Comparison of ENCODE assay signal across 1 cellular context in the genomic region with DNA sequence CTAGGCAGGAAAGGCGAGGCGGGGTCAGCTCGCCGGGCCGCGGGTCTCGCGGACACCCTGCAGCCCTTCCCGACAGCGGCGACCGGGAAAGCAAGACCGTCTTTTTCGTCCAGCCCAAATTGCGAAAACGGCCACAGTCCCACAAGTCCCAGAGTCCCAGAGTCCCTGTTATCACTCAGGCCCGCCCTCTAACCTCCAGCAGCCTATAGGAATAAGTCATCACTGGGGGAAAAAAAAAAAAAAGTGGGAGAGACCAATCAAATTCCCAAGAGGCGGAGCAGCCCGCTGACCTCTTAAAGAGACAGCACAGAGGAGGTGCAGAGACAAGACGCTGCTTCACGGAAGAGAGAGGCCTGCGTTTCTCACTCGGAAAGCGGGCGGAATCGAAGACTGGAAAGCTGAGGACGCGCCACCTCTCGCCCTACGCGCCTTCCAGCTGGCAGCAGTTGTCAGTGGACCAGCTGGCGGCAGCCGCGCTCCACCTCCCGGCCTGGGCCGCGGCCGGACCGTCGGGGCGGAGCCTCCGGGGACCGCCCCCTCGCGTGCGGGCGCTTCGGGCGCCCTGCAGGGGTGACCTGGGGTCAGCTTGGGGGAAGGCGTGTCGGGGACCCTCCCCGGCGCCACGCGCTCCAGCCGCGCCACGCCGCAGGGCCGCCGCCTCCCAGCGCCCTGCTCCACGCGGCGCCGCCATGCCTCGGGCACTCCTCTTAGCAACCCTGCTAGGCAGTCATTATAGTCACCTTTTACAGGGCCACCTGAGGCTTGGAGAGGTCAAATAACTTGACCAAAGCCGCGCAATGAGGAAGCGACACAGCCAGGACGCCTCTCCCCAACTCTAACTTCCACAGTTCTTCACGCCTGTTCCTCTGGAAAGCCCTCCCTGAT.
TF ChIP-seq lines count a peak whose summit lies in the region.

A gene (minus strand): TSS at position 141 of the 885 bp plus-strand sequence. CDS start 10,587 bp downstream, outside the sequence.

TF ChIP-seq in HepG2, 621 proteins besides CTCF, POLR2A, EP300 and RAD21 (continued from another document and continues in another):
- TF ChIP-seq SIX1 (CRISPR knock-in tag; IDR thresholded peaks at IDR 0.05; ENCODE audit: borderline replicate concordance) (0 out of 2 replicates have a peak, but pooled peaks have one; percentile 43), ZMAT3 (CRISPR knock-in tag; conservative IDR thresholded peaks at IDR 0.05) (peak; percentile 20; the same call in 1 of the 2 replicates), TBX2 (CRISPR knock-in tag; IDR thresholded peaks at IDR 0.05; ENCODE audit: borderline replicate concordance) (no peak), MLLT10 (CRISPR knock-in tag; IDR thresholded peaks at IDR 0.05) (no peak), CCDC6 (CRISPR knock-in tag; IDR thresholded peaks at IDR 0.05) (peak; percentile 78), ZNF670 (CRISPR knock-in tag; IDR thresholded peaks at IDR 0.05; ENCODE audit: borderline replicate concordance) (no peak; the same call in 1 of the 2 replicates), ZNF883 (CRISPR knock-in tag; IDR thresholded peaks at IDR 0.05; ENCODE audit: not compliant biosample characterization) (no peak), ATRX (CRISPR knock-in tag; IDR thresholded peaks at IDR 0.05; ENCODE audit: borderline replicate concordance) (no peak), RXRB (CRISPR knock-in tag; IDR thresholded peaks at IDR 0.05; ENCODE audit: borderline replicate concordance) (peak; percentile 36; the same call in 1 of the 2 replicates), ZFP36L1 (CRISPR knock-in tag; IDR thresholded peaks at IDR 0.05) (peak; percentile 79), PCBP1 (IDR thresholded peaks at IDR 0.05; ENCODE audit: borderline replicate concordance, low read depth, low read length) (no peak), RCOR2 (CRISPR knock-in tag; IDR thresholded peaks at IDR 0.05) (no peak), RXRA (CRISPR knock-in tag; IDR thresholded peaks at IDR 0.05) (peak; percentile 74), XBP1 (CRISPR knock-in tag; IDR thresholded peaks at IDR 0.05) (no peak), ZNF720 (CRISPR knock-in tag; IDR thresholded peaks at IDR 0.05) (no peak), ZFP1 (CRISPR knock-in tag; IDR thresholded peaks at IDR 0.05) (no peak), ZNF230 (CRISPR knock-in tag; IDR thresholded peaks at IDR 0.05) (peak; percentile 36; the same call in 1 of the 2 replicates), SOX13 (IDR thresholded peaks at IDR 0.05) (no peak), SOX13 (CRISPR knock-in tag; conservative IDR thresholded peaks at IDR 0.05 in 1 of 2, IDR thresholded peaks at IDR 0.05 in 1 of 2) (0 out of 4 replicates have a peak, but pooled peaks of 1 of the 2 experiments have one; percentile 3), ZNF343 (CRISPR knock-in tag; IDR thresholded peaks at IDR 0.05) (no peak), ZFP41 (CRISPR knock-in tag; IDR thresholded peaks at IDR 0.05; ENCODE audit: borderline replicate concordance) (no peak), FOXJ3 (CRISPR knock-in tag; IDR thresholded peaks at IDR 0.05; ENCODE audit: borderline replicate concordance) (no peak; the same call in 1 of the 2 replicates), SETDB1 (CRISPR knock-in tag; IDR thresholded peaks at IDR 0.05; ENCODE audit: borderline replicate concordance) (no peak), ZNF382 (CRISPR knock-in tag; IDR thresholded peaks at IDR 0.05; ENCODE audit: borderline replicate concordance) (no peak), ZBTB7A (CRISPR knock-in tag; IDR thresholded peaks at IDR 0.05) (no peak), ZFY (CRISPR knock-in tag; IDR thresholded peaks at IDR 0.05) (peak; percentile 95), MTF2 (CRISPR knock-in tag; IDR thresholded peaks at IDR 0.05; ENCODE audit: borderline replicate concordance) (peak; percentile 14; the same call in 1 of the 2 replicates), RBFOX2 (IDR thresholded peaks at IDR 0.05; ENCODE audit: low read depth, low read length) (peak; percentile 69), KAT8 (CRISPR knock-in tag; IDR thresholded peaks at IDR 0.05) (no peak), FOXP1 (IDR thresholded peaks at IDR 0.05) (no peak), FOXP1 (CRISPR knock-in tag; IDR thresholded peaks at IDR 0.05) (no peak), FIP1L1 (IDR thresholded peaks at IDR 0.05; ENCODE audit: borderline replicate concordance, insufficient read depth, low read depth, low read length) (no peak)
- TF ChIP-seq, protein P1, sequence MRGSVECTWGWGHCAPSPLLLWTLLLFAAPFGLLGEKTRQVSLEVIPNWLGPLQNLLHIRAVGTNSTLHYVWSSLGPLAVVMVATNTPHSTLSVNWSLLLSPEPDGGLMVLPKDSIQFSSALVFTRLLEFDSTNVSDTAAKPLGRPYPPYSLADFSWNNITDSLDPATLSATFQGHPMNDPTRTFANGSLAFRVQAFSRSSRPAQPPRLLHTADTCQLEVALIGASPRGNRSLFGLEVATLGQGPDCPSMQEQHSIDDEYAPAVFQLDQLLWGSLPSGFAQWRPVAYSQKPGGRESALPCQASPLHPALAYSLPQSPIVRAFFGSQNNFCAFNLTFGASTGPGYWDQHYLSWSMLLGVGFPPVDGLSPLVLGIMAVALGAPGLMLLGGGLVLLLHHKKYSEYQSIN (CRISPR knock-in tag; IDR thresholded peaks at IDR 0.05; ENCODE audit: borderline replicate concordance): no peak
- TF ChIP-seq, protein P2, sequence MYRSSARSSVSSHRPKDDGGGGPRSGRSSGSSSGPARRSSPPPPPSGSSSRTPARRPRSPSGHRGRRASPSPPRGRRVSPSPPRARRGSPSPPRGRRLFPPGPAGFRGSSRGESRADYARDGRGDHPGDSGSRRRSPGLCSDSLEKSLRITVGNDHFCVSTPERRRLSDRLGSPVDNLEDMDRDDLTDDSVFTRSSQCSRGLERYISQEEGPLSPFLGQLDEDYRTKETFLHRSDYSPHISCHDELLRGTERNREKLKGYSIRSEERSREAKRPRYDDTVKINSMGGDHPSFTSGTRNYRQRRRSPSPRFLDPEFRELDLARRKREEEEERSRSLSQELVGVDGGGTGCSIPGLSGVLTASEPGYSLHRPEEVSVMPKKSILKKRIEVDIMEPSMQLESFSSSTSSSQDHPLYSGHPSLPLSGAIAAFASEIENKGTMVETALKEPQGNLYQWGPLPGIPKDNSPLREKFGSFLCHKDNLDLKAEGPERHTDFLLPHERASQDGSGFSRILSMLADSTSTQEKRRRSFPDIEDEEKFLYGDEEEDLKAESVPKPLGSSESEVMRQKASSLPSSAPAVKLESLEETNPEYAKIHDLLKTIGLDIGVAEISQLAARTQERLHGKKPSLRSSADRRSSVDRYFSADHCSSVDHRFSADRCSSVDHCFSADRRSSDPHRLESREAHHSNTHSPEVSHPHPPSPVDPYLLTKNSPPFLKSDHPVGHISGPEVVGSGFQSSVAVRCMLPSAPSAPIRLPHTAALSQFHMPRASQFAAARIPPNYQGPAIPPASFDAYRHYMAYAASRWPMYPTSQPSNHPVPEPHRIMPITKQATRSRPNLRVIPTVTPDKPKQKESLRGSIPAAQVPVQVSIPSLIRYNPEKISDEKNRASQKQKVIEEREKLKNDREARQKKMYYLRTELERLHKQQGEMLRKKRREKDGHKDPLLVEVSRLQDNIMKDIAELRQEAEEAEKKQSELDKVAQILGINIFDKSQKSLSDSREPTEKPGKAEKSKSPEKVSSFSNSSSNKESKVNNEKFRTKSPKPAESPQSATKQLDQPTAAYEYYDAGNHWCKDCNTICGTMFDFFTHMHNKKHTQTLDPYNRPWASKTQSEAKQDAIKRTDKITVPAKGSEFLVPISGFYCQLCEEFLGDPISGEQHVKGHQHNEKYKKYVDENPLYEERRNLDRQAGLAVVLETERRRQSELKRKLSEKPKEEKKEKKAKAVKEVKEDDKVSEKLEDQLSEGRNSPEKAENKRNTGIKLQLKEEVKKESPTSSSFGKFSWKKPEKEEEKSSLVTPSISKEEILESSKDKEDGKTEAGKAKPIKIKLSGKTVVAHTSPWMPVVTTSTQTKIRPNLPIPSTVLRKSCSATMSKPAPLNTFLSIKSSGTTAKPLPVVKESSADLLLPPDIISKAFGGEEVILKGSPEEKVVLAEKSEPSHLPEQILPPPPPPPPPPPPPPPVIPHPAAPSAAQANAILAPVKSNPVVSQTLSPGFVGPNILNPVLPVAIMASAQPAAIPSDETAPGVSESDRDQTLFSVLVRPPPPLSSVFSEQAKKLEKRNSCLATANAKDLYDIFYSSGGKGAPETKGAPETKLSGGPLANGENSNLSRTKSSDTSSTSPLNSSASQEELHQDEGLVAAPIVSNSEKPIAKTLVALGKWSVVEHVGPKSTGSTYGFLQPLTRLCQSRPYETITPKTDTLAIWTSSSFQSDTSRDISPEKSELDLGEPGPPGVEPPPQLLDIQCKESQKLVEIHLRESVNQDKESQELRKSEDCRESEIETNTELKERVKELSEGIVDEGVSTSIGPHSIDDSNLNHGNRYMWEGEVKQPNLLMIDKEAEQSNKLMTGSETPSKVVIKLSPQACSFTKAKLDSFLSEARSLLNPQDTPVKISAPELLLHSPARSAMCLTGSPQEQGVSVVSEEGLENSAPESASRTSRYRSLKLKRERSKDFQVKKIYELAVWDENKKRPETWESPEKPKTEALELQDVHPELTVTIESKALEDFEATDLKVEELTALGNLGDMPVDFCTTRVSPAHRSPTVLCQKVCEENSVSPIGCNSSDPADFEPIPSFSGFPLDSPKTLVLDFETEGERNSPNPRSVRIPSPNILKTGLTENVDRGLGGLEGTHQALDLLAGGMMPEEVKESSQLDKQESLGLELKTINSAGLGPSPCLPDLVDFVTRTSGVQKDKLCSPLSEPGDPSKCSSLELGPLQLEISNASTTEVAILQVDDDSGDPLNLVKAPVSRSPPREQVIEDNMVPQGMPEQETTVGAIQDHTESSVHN (CRISPR knock-in tag; IDR thresholded peaks at IDR 0.05): no peak
- TF ChIP-seq, protein P3, sequence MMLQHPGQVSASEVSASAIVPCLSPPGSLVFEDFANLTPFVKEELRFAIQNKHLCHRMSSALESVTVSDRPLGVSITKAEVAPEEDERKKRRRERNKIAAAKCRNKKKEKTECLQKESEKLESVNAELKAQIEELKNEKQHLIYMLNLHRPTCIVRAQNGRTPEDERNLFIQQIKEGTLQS (CRISPR knock-in tag; IDR thresholded peaks at IDR 0.05): 0 out of 2 replicates have a peak, but pooled peaks have one; percentile 11
- TF ChIP-seq, protein P4, sequence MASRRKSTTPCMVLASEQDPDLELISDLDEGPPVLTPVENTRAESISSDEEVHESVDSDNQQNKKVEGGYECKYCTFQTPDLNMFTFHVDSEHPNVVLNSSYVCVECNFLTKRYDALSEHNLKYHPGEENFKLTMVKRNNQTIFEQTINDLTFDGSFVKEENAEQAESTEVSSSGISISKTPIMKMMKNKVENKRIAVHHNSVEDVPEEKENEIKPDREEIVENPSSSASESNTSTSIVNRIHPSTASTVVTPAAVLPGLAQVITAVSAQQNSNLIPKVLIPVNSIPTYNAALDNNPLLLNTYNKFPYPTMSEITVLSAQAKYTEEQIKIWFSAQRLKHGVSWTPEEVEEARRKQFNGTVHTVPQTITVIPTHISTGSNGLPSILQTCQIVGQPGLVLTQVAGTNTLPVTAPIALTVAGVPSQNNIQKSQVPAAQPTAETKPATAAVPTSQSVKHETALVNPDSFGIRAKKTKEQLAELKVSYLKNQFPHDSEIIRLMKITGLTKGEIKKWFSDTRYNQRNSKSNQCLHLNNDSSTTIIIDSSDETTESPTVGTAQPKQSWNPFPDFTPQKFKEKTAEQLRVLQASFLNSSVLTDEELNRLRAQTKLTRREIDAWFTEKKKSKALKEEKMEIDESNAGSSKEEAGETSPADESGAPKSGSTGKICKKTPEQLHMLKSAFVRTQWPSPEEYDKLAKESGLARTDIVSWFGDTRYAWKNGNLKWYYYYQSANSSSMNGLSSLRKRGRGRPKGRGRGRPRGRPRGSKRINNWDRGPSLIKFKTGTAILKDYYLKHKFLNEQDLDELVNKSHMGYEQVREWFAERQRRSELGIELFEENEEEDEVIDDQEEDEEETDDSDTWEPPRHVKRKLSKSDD (CRISPR knock-in tag; IDR thresholded peaks at IDR 0.05; ENCODE audit: low read depth): peak; percentile 30; the same call in 1 of the 2 replicates
- TF ChIP-seq, protein P5, sequence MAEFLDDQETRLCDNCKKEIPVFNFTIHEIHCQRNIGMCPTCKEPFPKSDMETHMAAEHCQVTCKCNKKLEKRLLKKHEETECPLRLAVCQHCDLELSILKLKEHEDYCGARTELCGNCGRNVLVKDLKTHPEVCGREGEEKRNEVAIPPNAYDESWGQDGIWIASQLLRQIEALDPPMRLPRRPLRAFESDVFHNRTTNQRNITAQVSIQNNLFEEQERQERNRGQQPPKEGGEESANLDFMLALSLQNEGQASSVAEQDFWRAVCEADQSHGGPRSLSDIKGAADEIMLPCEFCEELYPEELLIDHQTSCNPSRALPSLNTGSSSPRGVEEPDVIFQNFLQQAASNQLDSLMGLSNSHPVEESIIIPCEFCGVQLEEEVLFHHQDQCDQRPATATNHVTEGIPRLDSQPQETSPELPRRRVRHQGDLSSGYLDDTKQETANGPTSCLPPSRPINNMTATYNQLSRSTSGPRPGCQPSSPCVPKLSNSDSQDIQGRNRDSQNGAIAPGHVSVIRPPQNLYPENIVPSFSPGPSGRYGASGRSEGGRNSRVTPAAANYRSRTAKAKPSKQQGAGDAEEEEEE (CRISPR knock-in tag; IDR thresholded peaks at IDR 0.05; ENCODE audit: borderline replicate concordance): no peak
- TF ChIP-seq, protein P6, sequence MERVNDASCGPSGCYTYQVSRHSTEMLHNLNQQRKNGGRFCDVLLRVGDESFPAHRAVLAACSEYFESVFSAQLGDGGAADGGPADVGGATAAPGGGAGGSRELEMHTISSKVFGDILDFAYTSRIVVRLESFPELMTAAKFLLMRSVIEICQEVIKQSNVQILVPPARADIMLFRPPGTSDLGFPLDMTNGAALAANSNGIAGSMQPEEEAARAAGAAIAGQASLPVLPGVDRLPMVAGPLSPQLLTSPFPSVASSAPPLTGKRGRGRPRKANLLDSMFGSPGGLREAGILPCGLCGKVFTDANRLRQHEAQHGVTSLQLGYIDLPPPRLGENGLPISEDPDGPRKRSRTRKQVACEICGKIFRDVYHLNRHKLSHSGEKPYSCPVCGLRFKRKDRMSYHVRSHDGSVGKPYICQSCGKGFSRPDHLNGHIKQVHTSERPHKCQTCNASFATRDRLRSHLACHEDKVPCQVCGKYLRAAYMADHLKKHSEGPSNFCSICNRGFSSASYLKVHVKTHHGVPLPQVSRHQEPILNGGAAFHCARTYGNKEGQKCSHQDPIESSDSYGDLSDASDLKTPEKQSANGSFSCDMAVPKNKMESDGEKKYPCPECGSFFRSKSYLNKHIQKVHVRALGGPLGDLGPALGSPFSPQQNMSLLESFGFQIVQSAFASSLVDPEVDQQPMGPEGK (CRISPR knock-in tag; IDR thresholded peaks at IDR 0.05): peak; percentile 57
- TF ChIP-seq, protein P7, sequence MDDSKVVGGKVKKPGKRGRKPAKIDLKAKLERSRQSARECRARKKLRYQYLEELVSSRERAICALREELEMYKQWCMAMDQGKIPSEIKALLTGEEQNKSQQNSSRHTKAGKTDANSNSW (CRISPR knock-in tag; IDR thresholded peaks at IDR 0.05; ENCODE audit: borderline replicate concordance): 0 out of 2 replicates have a peak, but pooled peaks have one; percentile 46
- TF ChIP-seq, protein P8, sequence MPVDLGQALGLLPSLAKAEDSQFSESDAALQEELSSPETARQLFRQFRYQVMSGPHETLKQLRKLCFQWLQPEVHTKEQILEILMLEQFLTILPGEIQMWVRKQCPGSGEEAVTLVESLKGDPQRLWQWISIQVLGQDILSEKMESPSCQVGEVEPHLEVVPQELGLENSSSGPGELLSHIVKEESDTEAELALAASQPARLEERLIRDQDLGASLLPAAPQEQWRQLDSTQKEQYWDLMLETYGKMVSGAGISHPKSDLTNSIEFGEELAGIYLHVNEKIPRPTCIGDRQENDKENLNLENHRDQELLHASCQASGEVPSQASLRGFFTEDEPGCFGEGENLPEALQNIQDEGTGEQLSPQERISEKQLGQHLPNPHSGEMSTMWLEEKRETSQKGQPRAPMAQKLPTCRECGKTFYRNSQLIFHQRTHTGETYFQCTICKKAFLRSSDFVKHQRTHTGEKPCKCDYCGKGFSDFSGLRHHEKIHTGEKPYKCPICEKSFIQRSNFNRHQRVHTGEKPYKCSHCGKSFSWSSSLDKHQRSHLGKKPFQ (CRISPR knock-in tag; IDR thresholded peaks at IDR 0.05; ENCODE audit: insufficient replicate concordance): peak; percentile 11
